18 cellular contexts compared by ENCODE assay signal in the genomic region with DNA sequence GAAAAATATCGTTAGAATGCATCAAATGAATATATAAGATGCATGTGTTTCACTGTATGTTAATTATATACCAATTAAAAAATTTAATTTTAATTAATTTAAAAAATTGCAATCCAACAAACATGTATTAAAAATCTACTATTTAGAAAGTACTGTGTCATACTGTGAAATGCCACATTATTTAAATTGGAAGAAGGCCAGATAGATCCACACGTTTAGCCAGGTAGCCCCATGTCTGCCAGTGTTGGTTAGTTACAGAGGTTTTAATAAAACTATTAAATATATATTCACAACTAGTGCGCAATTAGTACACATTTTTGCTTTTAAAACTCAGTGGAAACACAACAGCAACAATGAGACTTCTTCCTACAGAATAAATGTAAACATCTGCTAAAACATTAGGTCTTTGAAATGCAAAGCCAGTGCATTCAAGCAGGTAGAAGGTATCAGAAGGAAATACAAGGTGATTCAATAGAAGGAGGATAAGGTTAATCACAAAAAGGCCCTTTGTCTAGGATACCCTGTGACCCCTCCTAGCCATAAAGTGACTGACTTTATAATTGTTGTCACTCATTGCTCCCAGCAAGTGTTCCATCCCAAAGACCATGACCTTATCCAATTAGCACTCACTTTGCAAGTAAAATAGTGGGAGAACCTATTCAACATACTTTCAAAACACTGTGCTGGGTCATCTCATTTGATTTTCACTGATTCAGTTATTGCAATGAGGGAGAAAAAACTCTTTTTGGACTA.
"Had no signal": no experiment of that assay in that cellular context is flagged by ENCODE, and none has a peak within 500 bp of the region (broad histone marks: within the 10 kb centered on the region; RNA-seq: fewer than 3 reads in every experiment).

No MANE protein-coding gene starts in this region.

- H3K4me3 Mint-ChIP-seq: immature natural killer cell, naive B cell, nephron had no signal

- H3K4me3 ChIP-seq: esophagus squamous epithelium, gastroesophageal sphincter, left ventricle myocardium inferior, lung, pancreas had no signal

- ATAC-seq: gastroesophageal sphincter, right cardiac atrium had no signal

- H3K27me3 ChIP-seq: esophagus squamous epithelium, gastroesophageal sphincter, pancreas had no signal

- H3K4me1 ChIP-seq: esophagus squamous epithelium, gastroesophageal sphincter, left ventricle myocardium inferior had no signal

- DNase-seq: effector memory CD4-positive, alpha-beta T cell; esophagus squamous epithelium; foreskin fibroblast; immature natural killer cell; left ventricle myocardium inferior; mesenchymal stem cell; naive B cell; occipital lobe; pancreas; right cardiac atrium; small intestine; stimulated activated CD4-positive, alpha-beta T cell treated with anti-CD3 and anti-CD28 coated beads, Interleukin-12 subunit alpha, Interleukin-12 subunit beta, amount 100 ng/mL, for 4 hours; stimulated activated naive CD4-positive, alpha-beta T cell treated with Interleukin-2 at 50 U/mL for 16 hours; trophoblast cell had no signal

- H3K36me3 ChIP-seq: esophagus squamous epithelium, gastroesophageal sphincter, left ventricle myocardium inferior, pancreas had no signal

- H3K4me1 Mint-ChIP-seq: immature natural killer cell, naive B cell, nephron had no signal

- H3K27me3 Mint-ChIP-seq: progenitor cell of endocrine pancreas had no signal

- H3K9me3 ChIP-seq: pancreas had no signal

- H3K36me3 Mint-ChIP-seq: immature natural killer cell had no signal

- H3K27ac ChIP-seq: esophagus squamous epithelium, gastroesophageal sphincter, left ventricle myocardium inferior, pancreas had no signal

- H3K27ac Mint-ChIP-seq: immature natural killer cell, naive B cell, nephron, progenitor cell of endocrine pancreas had no signal
